ENCODE assay signal across 22 cellular contexts in the genomic region with DNA sequence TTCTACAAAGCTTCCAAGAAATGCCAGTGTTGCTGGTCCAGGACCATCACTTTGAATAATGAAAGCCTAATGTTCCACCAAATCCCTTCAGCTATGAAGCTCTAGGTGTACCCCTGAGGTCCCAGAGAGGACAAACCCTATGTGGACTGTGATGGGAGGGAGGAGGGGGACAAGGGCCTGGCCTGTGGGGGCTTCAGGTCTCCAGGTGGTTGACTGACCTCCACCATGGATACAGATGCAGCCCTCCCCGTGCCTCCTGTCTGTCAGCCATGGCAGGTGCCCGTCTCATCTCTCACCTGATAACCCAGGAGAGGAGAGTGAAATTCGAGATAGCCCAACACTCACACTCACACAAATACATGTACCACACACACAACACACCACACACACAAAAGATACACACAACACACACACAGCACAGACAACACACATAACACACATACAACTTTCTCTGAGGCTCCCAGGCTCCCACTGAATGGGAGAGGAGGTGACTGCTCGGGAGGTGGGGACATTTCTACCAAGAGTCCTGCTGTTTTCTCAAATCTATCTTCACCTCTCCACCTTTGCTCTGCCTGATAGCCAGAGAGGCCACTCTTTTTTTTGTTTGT.
"Had no signal": no experiment of that assay in that cellular context is flagged by ENCODE, and none has a peak within 500 bp of the region (broad histone marks: within the 10 kb centered on the region; RNA-seq: fewer than 3 reads in every experiment).

No MANE protein-coding gene starts in this region.

- H3K27ac Mint-ChIP-seq: activated naive CD8-positive, alpha-beta T cell treated with anti-CD3 and anti-CD28 coated beads for 36 hours; activated T-cell treated with anti-CD3 and anti-CD28 coated beads, Interleukin-2, amount 50 U/mL, for 24 hours; mesothelial cell of epicardium; naive thymus-derived CD8-positive, alpha-beta T cell; neural progenitor cell; stimulated activated effector memory CD8-positive, alpha-beta T cell treated with anti-CD3 and anti-CD28 coated beads, Interleukin-12 subunit alpha, Interleukin-12 subunit beta, amount 100 ng/mL, for 72 hours; WTC11 had no signal

- H3K9me3 Mint-ChIP-seq: activated naive CD8-positive, alpha-beta T cell treated with anti-CD3 and anti-CD28 coated beads for 36 hours; activated T-cell treated with anti-CD3 and anti-CD28 coated beads, Interleukin-2, amount 50 U/mL, for 24 hours; activated T-helper 17 cell treated with anti-CD3 and anti-CD28 coated beads, Interleukin-2, amount 50 U/mL, for 72 hours; mesothelial cell of epicardium; naive thymus-derived CD8-positive, alpha-beta T cell; neural progenitor cell; stimulated activated effector memory CD8-positive, alpha-beta T cell treated with anti-CD3 and anti-CD28 coated beads, Interleukin-12 subunit alpha, Interleukin-12 subunit beta, amount 100 ng/mL, for 72 hours; stimulated activated naive CD8-positive, alpha-beta T cell treated with anti-CD3 and anti-CD28 coated beads, Interleukin-15, amount 100 ng/mL, for 72 hours; WTC11 had no signal

- H3K27ac ChIP-seq: dorsolateral prefrontal cortex, neural progenitor cell, skin epidermis, vagina had no signal

- H2AFZ ChIP-seq: neural progenitor cell had no signal

- H3K36me3 Mint-ChIP-seq: activated naive CD8-positive, alpha-beta T cell treated with anti-CD3 and anti-CD28 coated beads for 36 hours; mesothelial cell of epicardium; naive thymus-derived CD8-positive, alpha-beta T cell; neural progenitor cell; stimulated activated effector memory CD8-positive, alpha-beta T cell treated with anti-CD3 and anti-CD28 coated beads, Interleukin-12 subunit alpha, Interleukin-12 subunit beta, amount 100 ng/mL, for 72 hours; WTC11 had no signal

- H3K36me3 ChIP-seq: neural progenitor cell, vagina had no signal

- H3K27me3 ChIP-seq: dorsolateral prefrontal cortex, vagina had no signal

- H3K4me1 ChIP-seq: neural progenitor cell had no signal

- H3K4me3 ChIP-seq: dorsolateral prefrontal cortex, lung, neural progenitor cell, skin epidermis, vagina had no signal

- DNase-seq: activated CD4-positive, alpha-beta T cell treated with anti-CD3 and anti-CD28 coated beads, Interleukin-2, amount 50 U/mL, for 48 hours; activated naive CD4-positive, alpha-beta T cell treated with Interleukin-2 at 50 U/mL for 16 hours; activated naive CD8-positive, alpha-beta T cell treated with anti-CD3 and anti-CD28 coated beads for 36 hours; activated T-cell treated with anti-CD3 and anti-CD28 coated beads, Interleukin-2, amount 50 U/mL, for 24 hours; central memory CD4-positive, alpha-beta T cell; dorsolateral prefrontal cortex; kidney; naive thymus-derived CD8-positive, alpha-beta T cell; retina; stimulated activated CD4-positive, alpha-beta T cell treated with anti-CD3 and anti-CD28 coated beads, Interleukin-2, amount 100 ng/mL, for 24 hours; stimulated activated naive CD8-positive, alpha-beta T cell treated with anti-CD3 and anti-CD28 coated beads, Interleukin-15, amount 100 ng/mL, for 72 hours; T-helper 9 cell; trophoblast cell had no signal

- H3K4me3 Mint-ChIP-seq: activated naive CD8-positive, alpha-beta T cell treated with anti-CD3 and anti-CD28 coated beads for 36 hours; activated T-cell treated with anti-CD3 and anti-CD28 coated beads, Interleukin-2, amount 50 U/mL, for 24 hours; activated T-helper 17 cell treated with anti-CD3 and anti-CD28 coated beads, Interleukin-2, amount 50 U/mL, for 72 hours; mesothelial cell of epicardium; naive thymus-derived CD8-positive, alpha-beta T cell; neural progenitor cell; stimulated activated effector memory CD8-positive, alpha-beta T cell treated with anti-CD3 and anti-CD28 coated beads, Interleukin-12 subunit alpha, Interleukin-12 subunit beta, amount 100 ng/mL, for 72 hours; stimulated activated naive CD8-positive, alpha-beta T cell treated with anti-CD3 and anti-CD28 coated beads, Interleukin-15, amount 100 ng/mL, for 72 hours; WTC11 had no signal

- H3K9me3 ChIP-seq: vagina had no signal

- H3K9ac ChIP-seq: neural progenitor cell had no signal

- ATAC-seq: activated T-helper 17 cell treated with anti-CD3 and anti-CD28 coated beads, Interleukin-2, amount 50 U/mL, for 72 hours; naive thymus-derived CD8-positive, alpha-beta T cell; stimulated activated effector memory CD8-positive, alpha-beta T cell treated with anti-CD3 and anti-CD28 coated beads, Interleukin-12 subunit alpha, Interleukin-12 subunit beta, amount 100 ng/mL, for 72 hours; stimulated activated naive CD8-positive, alpha-beta T cell treated with anti-CD3 and anti-CD28 coated beads, Interleukin-15, amount 100 ng/mL, for 72 hours; WTC11 had no signal

- H3K4me1 Mint-ChIP-seq: mesothelial cell of epicardium, WTC11 had no signal

- H3K4me2 ChIP-seq: neural progenitor cell had no signal

- FAIRE-seq: astrocyte, kidney had no signal
